Comparison of ENCODE assay signal across 8 cellular contexts in genomic region chr11:47924184-47924671, GRCh38. TPM values are rescaled to one million over a fixed set of nuclear protein-coding genes. Genes with fewer than 3 reads are reported as not detected.
DNase-seq lines count a peak whose midpoint lies in the region; ATAC-seq and TF ChIP-seq lines count a peak whose summit lies in the region.

No MANE protein-coding gene starts in this region.

- no peak for ATAC-seq in activated CD8-positive, alpha-beta T cell treated with anti-CD3 and anti-CD28 coated beads for 36 hours
- no peak for ATAC-seq in activated CD8-positive, alpha-beta T cell treated with anti-CD3 and anti-CD28 coated beads, Interleukin-2, amount 10 ng/mL, durations not matched to agents 7 days and 5 days

- DNase-seq in activated CD8-positive, alpha-beta T cell treated with anti-CD3 and anti-CD28 coated beads for 36 hours, result peak; percentile 26
- no peak for DNase-seq in activated CD8-positive, alpha-beta T cell treated with anti-CD3 and anti-CD28 coated beads, Interleukin-2, amount 10 ng/mL, durations not matched to agents 7 days and 5 days
- DNase-seq in RWPE1 (ENCODE audit: low spot score), result peak; percentile 21
- peak; percentile 44 for DNase-seq in hepatocyte (ENCODE audit: low spot score)
- peak; percentile 64 for DNase-seq in stromal cell of bone marrow (ENCODE audit: low read depth)
- DNase-seq in cerebellum (ENCODE audit: low spot score), result no peak
- DNase-seq in NCI-H2081 treated with DMSO at 0.1 percent for 48 hours (lab: John Stamatoyannopoulos, UW), result no peak
- no peak for DNase-seq in NCI-H1417 treated with DMSO at 0.1 percent for 48 hours (lab: John Stamatoyannopoulos, UW)

- no peak for TF ChIP-seq CTCF in activated CD8-positive, alpha-beta T cell treated with anti-CD3 and anti-CD28 coated beads for 36 hours (IDR thresholded peaks at IDR 0.05)
- TF ChIP-seq CTCF in RWPE1 (conservative IDR thresholded peaks at IDR 0.05; ENCODE audit: low read depth) (no peak), hepatocyte (IDR thresholded peaks at IDR 0.05; ENCODE audit: poor library complexity) (no peak)

- no peak overlapping the region for H3K27ac Mint-ChIP-seq in activated CD8-positive, alpha-beta T cell treated with anti-CD3 and anti-CD28 coated beads for 36 hours
- no peak overlapping the region for H3K27ac Mint-ChIP-seq in activated CD8-positive, alpha-beta T cell treated with anti-CD3 and anti-CD28 coated beads, Interleukin-2, amount 10 ng/mL, durations not matched to agents 7 days and 5 days

- no peaks in the 10 kb centered on the region for H3K4me1 ChIP-seq in hepatocyte (ENCODE audit: insufficient read depth)

- POLR2A ChIA-PET in activated CD8-positive, alpha-beta T cell treated with anti-CD3 and anti-CD28 coated beads for 36 hours (lab: Charles Lee), result interaction anchor here (1.0 kb wide), 1 partner anchor 148 kb away, joined by 3 read pairs; no protein-coding TSS in a partner anchor
- POLR2A ChIA-PET in activated CD8-positive, alpha-beta T cell treated with anti-CD3 and anti-CD28 coated beads, Interleukin-2, amount 10 ng/mL, durations not matched to agents 7 days and 5 days (lab: Charles Lee), result no interaction called here
- POLR2A ChIA-PET in RWPE1 (lab: Yijun Ruan, JAX; ENCODE audit: low non-redundant PET), result interaction anchor here (0.6 kb wide), 1 partner anchor 60 kb away, joined by 3 read pairs; no protein-coding TSS in a partner anchor

- no peak overlapping the region for H2AFZ ChIP-seq in hepatocyte

- H3K9me2 ChIP-seq in hepatocyte (replicated peaks; ENCODE audit: insufficient read depth), result no peaks in the 10 kb centered on the region

- peak overlapping the region; percentile 26 for H3K27ac ChIP-seq in RWPE1
- H3K27ac ChIP-seq in hepatocyte, result peak overlapping the region; percentile 12

- no peaks in the 10 kb centered on the region for H4K20me1 ChIP-seq in hepatocyte (ENCODE audit: insufficient read depth, poor library complexity, severe bottlenecking)

- CTCF ChIA-PET in activated CD8-positive, alpha-beta T cell treated with anti-CD3 and anti-CD28 coated beads for 36 hours (lab: Charles Lee), result interaction anchor here (1.1 to 8.4 kb wide), 3 partner anchors 9 to 139 kb away, joined by 3 to 42 read pairs (median 3); no protein-coding TSS in a partner anchor
- CTCF ChIA-PET in activated CD8-positive, alpha-beta T cell treated with anti-CD3 and anti-CD28 coated beads, Interleukin-2, amount 10 ng/mL, durations not matched to agents 7 days and 5 days (lab: Charles Lee), result interaction anchor here (0.6 to 1.3 kb wide), 2 partner anchors 8 to 185 kb away, joined by 3 to 4 read pairs; no protein-coding TSS in a partner anchor
- CTCF ChIA-PET in RWPE1 (lab: Yijun Ruan, JAX), result interaction anchor here (0.7 to 1.5 kb wide), 2 partner anchors 10 to 185 kb away, joined by 3 to 5 read pairs; no protein-coding TSS in a partner anchor

- no peaks in the 10 kb centered on the region for H3K36me3 ChIP-seq in hepatocyte (replicated peaks; ENCODE audit: insufficient read depth, low read depth)

- peaks cover 38% of the 10 kb centered on the region for H3K4me1 Mint-ChIP-seq in activated CD8-positive, alpha-beta T cell treated with anti-CD3 and anti-CD28 coated beads for 36 hours (ENCODE audit: low read depth)
- peaks cover 34% of the 10 kb centered on the region for H3K4me1 Mint-ChIP-seq in activated CD8-positive, alpha-beta T cell treated with anti-CD3 and anti-CD28 coated beads, Interleukin-2, amount 10 ng/mL, durations not matched to agents 7 days and 5 days (ENCODE audit: low read depth)

- WGBS in hepatocyte (ENCODE audit: low lambda C conversion rate, missing lambda C conversion rate), result 22% methylated on average over 8 of the region's 8 CpGs

- intact Hi-C loops in activated CD8-positive, alpha-beta T cell treated with anti-CD3 and anti-CD28 coated beads for 36 hours (cut with micrococcal nuclease), result no loop called here

- H3K4me2 ChIP-seq in hepatocyte, result no peak overlapping the region

- no peak overlapping the region for H3K4me3 ChIP-seq in hepatocyte

- H3K79me2 ChIP-seq in hepatocyte, result no peaks in the 10 kb centered on the region

- H3K4me3 Mint-ChIP-seq in activated CD8-positive, alpha-beta T cell treated with anti-CD3 and anti-CD28 coated beads for 36 hours, result no peak overlapping the region
- no peak overlapping the region for H3K4me3 Mint-ChIP-seq in activated CD8-positive, alpha-beta T cell treated with anti-CD3 and anti-CD28 coated beads, Interleukin-2, amount 10 ng/mL, durations not matched to agents 7 days and 5 days

- H3K27me3 Mint-ChIP-seq in activated CD8-positive, alpha-beta T cell treated with anti-CD3 and anti-CD28 coated beads for 36 hours, result no peaks in the 10 kb centered on the region
- no peaks in the 10 kb centered on the region for H3K27me3 Mint-ChIP-seq in activated CD8-positive, alpha-beta T cell treated with anti-CD3 and anti-CD28 coated beads, Interleukin-2, amount 10 ng/mL, durations not matched to agents 7 days and 5 days (ENCODE audit: low read depth)

- H3K9me3 ChIP-seq in hepatocyte (ENCODE audit: low read depth), result no peaks in the 10 kb centered on the region

- no peaks in the 10 kb centered on the region for H3K36me3 Mint-ChIP-seq in activated CD8-positive, alpha-beta T cell treated with anti-CD3 and anti-CD28 coated beads for 36 hours (ENCODE audit: low read depth)
- no peaks in the 10 kb centered on the region for H3K36me3 Mint-ChIP-seq in activated CD8-positive, alpha-beta T cell treated with anti-CD3 and anti-CD28 coated beads, Interleukin-2, amount 10 ng/mL, durations not matched to agents 7 days and 5 days (ENCODE audit: low read depth)

- H3K27me3 ChIP-seq in hepatocyte, result no peaks in the 10 kb centered on the region

- no peaks in the 10 kb centered on the region for H3K9me3 Mint-ChIP-seq in activated CD8-positive, alpha-beta T cell treated with anti-CD3 and anti-CD28 coated beads for 36 hours
- H3K9me3 Mint-ChIP-seq in activated CD8-positive, alpha-beta T cell treated with anti-CD3 and anti-CD28 coated beads, Interleukin-2, amount 10 ng/mL, durations not matched to agents 7 days and 5 days (ENCODE audit: insufficient read depth), result no peaks in the 10 kb centered on the region

RNA-seq across cellular contexts. Expression of gene PTPRJ, which starts 56.1 kb away (rescaled TPM):
- total RNA-seq in activated CD8-positive, alpha-beta T cell treated with anti-CD3 and anti-CD28 coated beads for 36 hours, result 10 to 100 TPM; 21.5 to 23.4 TPM
- 10 to 100 TPM; 56.5 to 62.9 TPM for total RNA-seq in activated CD8-positive, alpha-beta T cell treated with anti-CD3 and anti-CD28 coated beads, Interleukin-2, amount 10 ng/mL, durations not matched to agents 7 days and 5 days
- 16.4 and 21.0 TPM in 2 replicates for total RNA-seq in hepatocyte
- polyA plus RNA-seq in hepatocyte, result 7.5 and 9.3 TPM in 2 replicates
- total RNA-seq in cerebellum, result 30.3 TPM

Comparison
In these comparisons a context has a peak if more than half of its experiments do, and no peak if none do; other contexts are left out.
1. DNase-seq: peak in activated CD8-positive, alpha-beta T cell treated with anti-CD3 and anti-CD28 coated beads for 36 hours (single experiment), RWPE1 (single experiment), hepatocyte (single experiment) and stromal cell of bone marrow (single experiment); none in activated CD8-positive, alpha-beta T cell treated with anti-CD3 and anti-CD28 coated beads, Interleukin-2, amount 10 ng/mL, durations not matched to agents 7 days and 5 days (single experiment), cerebellum (single experiment), NCI-H2081 treated with DMSO at 0.1 percent for 48 hours (single experiment) and NCI-H1417 treated with DMSO at 0.1 percent for 48 hours (single experiment).